21 cellular contexts compared by ENCODE assay signal in genomic region chr1:220278991-220279390, GRCh38.
"Had no signal": no experiment of that assay in that cellular context is flagged by ENCODE, and none has a peak within 500 bp of the region (broad histone marks: within the 10 kb centered on the region; RNA-seq: fewer than 3 reads in every experiment).

No MANE protein-coding gene starts in this region.

- DNase-seq: activated CD4-positive, alpha-beta memory T cell treated with anti-CD3 and anti-CD28 coated beads for 36 hours; activated CD4-positive, alpha-beta T cell treated with anti-CD3 and anti-CD28 coated beads for 36 hours; activated effector memory CD4-positive, alpha-beta T cell treated with Interleukin-2 at 50 U/mL for 16 hours; activated T-cell treated with anti-CD3 and anti-CD28 coated beads, Interleukin-2, amount 50 U/mL, for 24 hours; adrenal gland; brain microvascular endothelial cell; cerebellar nuclear complex; dermis blood vessel endothelial cell; effector memory CD8-positive, alpha-beta T cell; left lung; natural killer cell; retina; stimulated activated CD4-positive, alpha-beta T cell treated with anti-CD3 and anti-CD28 coated beads, Interleukin-2, amount 100 ng/mL, for 48 hours had no signal

- H3K4me3 ChIP-seq: adrenal gland, hepatocyte, left lung had no signal

- H2AFZ ChIP-seq: hepatocyte had no signal

- H3K9me3 ChIP-seq: adrenal gland, left lung, neutrophil had no signal

- H3K4me3 Mint-ChIP-seq: activated CD4-positive, alpha-beta memory T cell treated with anti-CD3 and anti-CD28 coated beads for 36 hours; activated CD4-positive, alpha-beta T cell treated with anti-CD3 and anti-CD28 coated beads for 36 hours; activated naive CD4-positive, alpha-beta T cell treated with anti-CD3 and anti-CD28 coated beads, Interleukin-2, amount 50 U/mL, for 24 hours; activated T-cell treated with anti-CD3 and anti-CD28 coated beads, Interleukin-2, amount 50 U/mL, for 24 hours; effector memory CD8-positive, alpha-beta T cell; memory B cell; natural killer cell; stimulated activated memory B cell treated with anti-CD40 and anti-IgM and Interleukin-4, amounts not matched to agents 10 μg/mL and 1 μg/mL and 100 μg/mL, for 72 hours; T-helper 1 cell treated with Interleukin-12 subunit alpha and Interleukin-12 subunit beta and Interleukin-4 antibody, amounts not matched to agents 30 μg/mL and 1 μg/mL, for 36 hours had no signal

- ATAC-seq: activated CD4-positive, alpha-beta T cell treated with anti-CD3 and anti-CD28 coated beads for 36 hours; effector memory CD8-positive, alpha-beta T cell; left lung; natural killer cell; stimulated activated memory B cell treated with anti-CD40 and anti-IgM and Interleukin-4, amounts not matched to agents 10 μg/mL and 1 μg/mL and 100 μg/mL, for 72 hours had no signal

- H3K4me2 ChIP-seq: hepatocyte had no signal

- H3K4me1 Mint-ChIP-seq: activated CD4-positive, alpha-beta T cell treated with anti-CD3 and anti-CD28 coated beads for 36 hours; activated naive CD4-positive, alpha-beta T cell treated with anti-CD3 and anti-CD28 coated beads, Interleukin-2, amount 50 U/mL, for 24 hours; memory B cell; natural killer cell; stimulated activated memory B cell treated with anti-CD40 and anti-IgM and Interleukin-4, amounts not matched to agents 10 μg/mL and 1 μg/mL and 100 μg/mL, for 72 hours had no signal

- H3K27me3 Mint-ChIP-seq: activated T-cell treated with anti-CD3 and anti-CD28 coated beads, Interleukin-2, amount 50 U/mL, for 24 hours; stimulated activated memory B cell treated with anti-CD40 and anti-IgM and Interleukin-4, amounts not matched to agents 10 μg/mL and 1 μg/mL and 100 μg/mL, for 72 hours had no signal

- H3K4me1 ChIP-seq: adrenal gland, left lung had no signal

- H3K9me3 Mint-ChIP-seq: activated CD4-positive, alpha-beta memory T cell treated with anti-CD3 and anti-CD28 coated beads for 36 hours; activated naive CD4-positive, alpha-beta T cell treated with anti-CD3 and anti-CD28 coated beads, Interleukin-2, amount 50 U/mL, for 24 hours; activated T-cell treated with anti-CD3 and anti-CD28 coated beads, Interleukin-2, amount 50 U/mL, for 24 hours; effector memory CD8-positive, alpha-beta T cell; memory B cell; natural killer cell; stimulated activated memory B cell treated with anti-CD40 and anti-IgM and Interleukin-4, amounts not matched to agents 10 μg/mL and 1 μg/mL and 100 μg/mL, for 72 hours; T-helper 1 cell treated with Interleukin-12 subunit alpha and Interleukin-12 subunit beta and Interleukin-4 antibody, amounts not matched to agents 30 μg/mL and 1 μg/mL, for 36 hours had no signal

- H3K27ac Mint-ChIP-seq: activated CD4-positive, alpha-beta memory T cell treated with anti-CD3 and anti-CD28 coated beads for 36 hours; activated CD4-positive, alpha-beta T cell treated with anti-CD3 and anti-CD28 coated beads for 36 hours; activated naive CD4-positive, alpha-beta T cell treated with anti-CD3 and anti-CD28 coated beads, Interleukin-2, amount 50 U/mL, for 24 hours; activated T-cell treated with anti-CD3 and anti-CD28 coated beads, Interleukin-2, amount 50 U/mL, for 24 hours; effector memory CD8-positive, alpha-beta T cell; memory B cell; natural killer cell; stimulated activated memory B cell treated with anti-CD40 and anti-IgM and Interleukin-4, amounts not matched to agents 10 μg/mL and 1 μg/mL and 100 μg/mL, for 72 hours; T-helper 1 cell treated with Interleukin-12 subunit alpha and Interleukin-12 subunit beta and Interleukin-4 antibody, amounts not matched to agents 30 μg/mL and 1 μg/mL, for 36 hours had no signal

- H3K79me2 ChIP-seq: hepatocyte had no signal

- H3K36me3 Mint-ChIP-seq: activated CD4-positive, alpha-beta memory T cell treated with anti-CD3 and anti-CD28 coated beads for 36 hours; activated naive CD4-positive, alpha-beta T cell treated with anti-CD3 and anti-CD28 coated beads, Interleukin-2, amount 50 U/mL, for 24 hours; memory B cell; natural killer cell; stimulated activated memory B cell treated with anti-CD40 and anti-IgM and Interleukin-4, amounts not matched to agents 10 μg/mL and 1 μg/mL and 100 μg/mL, for 72 hours had no signal

- FAIRE-seq: keratinocyte had no signal

- H3K27me3 ChIP-seq: adrenal gland, left lung, neutrophil had no signal

- H3K36me3 ChIP-seq: adrenal gland, brain microvascular endothelial cell, left lung, neutrophil had no signal

- H3K27ac ChIP-seq: adrenal gland, brain microvascular endothelial cell, epithelial cell of prostate, hepatocyte, left lung, neutrophil had no signal
